In genomic region chr3:172260381-172260780, GRCh38 we compare ENCODE assay signal across 12 cellular contexts.
DNase-seq lines count a peak whose midpoint lies in the region; ATAC-seq, FAIRE-seq and TF ChIP-seq lines count a peak whose summit lies in the region.
"Had no signal": no experiment of that assay in that cellular context is flagged by ENCODE, and none has a peak within 500 bp of the region (broad histone marks: within the 10 kb centered on the region; RNA-seq: fewer than 3 reads in every experiment).

No MANE protein-coding gene starts in this region.

- peaks cover 54% of the 10 kb centered on the region for H3K4me1 ChIP-seq in GM23248 (ENCODE audit: insufficient read depth)
- H3K4me1 ChIP-seq in mammary epithelial cell (ENCODE audit: insufficient read depth, low read length): peaks cover 15% of the 10 kb centered on the region
- peaks cover 34% of the 10 kb centered on the region for H3K4me1 ChIP-seq in HepG2 (ENCODE audit: insufficient read depth, low read length)

- H3K4me3 ChIP-seq in GM23248 (no peak overlapping the region), mammary epithelial cell (replicated peaks in 1 of 3; ENCODE audit: insufficient read depth in 1 of 3, low read depth in 2 of 3, low read length in 3 of 3) (no peak overlapping the region), HepG2 (replicated peaks in 1 of 3; ENCODE audit: insufficient read depth in 1 of 3, low read depth in 2 of 3, low read length in 3 of 3) (no peak overlapping the region)

- no peak for ATAC-seq in HepG2
- ATAC-seq: naive thymus-derived CD8-positive, alpha-beta T cell had no signal

- H2AFZ ChIP-seq in GM23248 (no peak overlapping the region), mammary epithelial cell (ENCODE audit: low read depth, low read length) (no peak overlapping the region), HepG2 (ENCODE audit: low read length) (no peak overlapping the region)

- no peaks in the 10 kb centered on the region for H3K9me2 ChIP-seq in GM23248 (ENCODE audit: insufficient read depth)

- no peak; a peak in 1 of 4 replicates for TF ChIP-seq POLR2A in HepG2 (IDR thresholded peaks at IDR 0.05; ENCODE audit: insufficient read depth in 1 of 2, low read depth in 2 of 2, low read length in 2 of 2)

- peaks cover 76% of the 10 kb centered on the region for H3K79me2 ChIP-seq in GM23248 (ENCODE audit: insufficient read depth)
- H3K79me2 ChIP-seq in mammary epithelial cell (ENCODE audit: insufficient read depth, low read length): peaks cover 42% of the 10 kb centered on the region
- peaks cover 77% of the 10 kb centered on the region for H3K79me2 ChIP-seq in HepG2 (ENCODE audit: insufficient read depth, low read length)

- H4K20me1 ChIP-seq in GM23248 (ENCODE audit: insufficient read depth): peaks cover 6% of the 10 kb centered on the region; the same call in 1 of the 2 replicates
- no peaks in the 10 kb centered on the region for H4K20me1 ChIP-seq in mammary epithelial cell (ENCODE audit: insufficient read depth, low read length)
- H4K20me1 ChIP-seq in HepG2 (ENCODE audit: insufficient read depth, low read length): peaks cover 96% of the 10 kb centered on the region

- CTCF ChIA-PET in mammary epithelial cell (lab: Charles Lee; ENCODE audit: low non-redundant PET): no interaction called here
- CTCF ChIA-PET in HepG2 (lab: Yijun Ruan, JAX; ENCODE audit: low intra/inter-chr PET ratio, low total read pairs): no interaction called here

- H3K9me3 ChIP-seq in GM23248 (ENCODE audit: low read depth): no peaks in the 10 kb centered on the region
- no peaks in the 10 kb centered on the region for H3K9me3 ChIP-seq in mammary epithelial cell (replicated peaks; ENCODE audit: insufficient read depth, low read length)
- no peaks in the 10 kb centered on the region for H3K9me3 ChIP-seq in HepG2 (ENCODE audit: low read length)

- no TSS peak for BruUV-seq in mammary epithelial cell (replicated peaks; lab: Mats Ljungman, UMichigan)
- no TSS peak for BruUV-seq in HepG2 (replicated peaks; lab: Mats Ljungman, UMichigan)

- H3K4me2 ChIP-seq in GM23248 (ENCODE audit: unreplicated experiment): peak overlapping the region; percentile 43
- H3K4me2 ChIP-seq in mammary epithelial cell (ENCODE audit: insufficient read depth, low read depth, low read length): no peak overlapping the region
- H3K4me2 ChIP-seq in HepG2 (ENCODE audit: low read depth, low read length): no peak overlapping the region

- DNase-seq in GM23248 (peak; percentile 90), mammary epithelial cell (peak; percentile 56), HepG2 (ENCODE audit: low spot score) (no peak), UCSD-AML1 (lab: John Stamatoyannopoulos, UW; ENCODE audit: unreplicated experiment) (no peak), SIG-M5 (lab: John Stamatoyannopoulos, UW) (no peak), NCI-H1436 treated with DMSO at 0.1 percent for 48 hours (lab: John Stamatoyannopoulos, UW) (no peak)
- no peak for DNase-seq in activated CD8-positive, alpha-beta memory T cell treated with anti-CD3 and anti-CD28 coated beads, Interleukin-2, amount 50 U/mL, for 4 hours
- DNase-seq: naive thymus-derived CD8-positive, alpha-beta T cell; NCI-H2227 treated with DMSO at 0.1 percent for 48 hours; OCI-M1 had no signal

- TF ChIP-seq RAD21 in HepG2 (CRISPR knock-in tag; IDR thresholded peaks at IDR 0.05): no peak

- intact Hi-C loops in mammary epithelial cell (cut with micrococcal nuclease): no loop called here
- intact Hi-C loops in HepG2 (cut with micrococcal nuclease; ENCODE audit: unreplicated experiment): no loop called here

- TF ChIP-seq CTCF in mammary epithelial cell (conservative IDR thresholded peaks at IDR 0.05 in 1 of 2, IDR thresholded peaks at IDR 0.05 in 1 of 2; ENCODE audit: extremely low read depth in 1 of 2, insufficient read depth in 1 of 2, low read depth in 1 of 2, low read length in 2 of 2): no peak
- no peak for TF ChIP-seq CTCF in HepG2 (CRISPR knock-in tag; IDR thresholded peaks at IDR 0.05)

- H3K36me3 ChIP-seq in GM23248 (ENCODE audit: low read depth) (peaks cover 30% of the 10 kb centered on the region), mammary epithelial cell (ENCODE audit: insufficient read depth, low read length) (peaks cover 11% of the 10 kb centered on the region), HepG2 (replicated peaks in 1 of 2; ENCODE audit: control insufficient read depth in 1 of 2, insufficient read depth in 2 of 2, low read length in 2 of 2) (peaks cover 18 to 88% of the 10 kb centered on the region in 2 experiments)

- H3F3A ChIP-seq in GM23248 (ENCODE audit: insufficient read depth): peaks cover 50% of the 10 kb centered on the region

- FAIRE-seq in HepG2 (lab: Jason Lieb, UNC): no peak

- 54 to 58% methylated on average over 2 of the region's 2 CpGs for WGBS in GM23248 (ENCODE audit: low coverage in 1 of 2, low lambda C conversion rate in 2 of 2, missing lambda C conversion rate in 2 of 2), 2 experiments
- WGBS in mammary epithelial cell (ENCODE audit: low coverage, missing lambda C conversion rate): 26% methylated on average over 2 of the region's 2 CpGs
- 92% methylated on average over 1 of the region's 2 CpGs for WGBS in HepG2 (ENCODE audit: low lambda C conversion rate)

- H3K27me3 ChIP-seq in GM23248 (replicated peaks; ENCODE audit: insufficient read depth): no peaks in the 10 kb centered on the region
- H3K27me3 ChIP-seq in mammary epithelial cell (ENCODE audit: insufficient read depth, low read length): no peaks in the 10 kb centered on the region
- no peaks in the 10 kb centered on the region for H3K27me3 ChIP-seq in HepG2 (ENCODE audit: control insufficient read depth in 1 of 2, insufficient read depth in 2 of 2, low read length in 2 of 2)

- POLR2A ChIA-PET in HepG2 (lab: Yijun Ruan, JAX): no interaction called here

- H3K27ac ChIP-seq in GM23248: peak overlapping the region; percentile 82
- H3K27ac ChIP-seq in mammary epithelial cell (ENCODE audit: insufficient read depth, low read depth, low read length): no peak overlapping the region
- H3K27ac ChIP-seq in HepG2 (ENCODE audit: extremely low read length, insufficient read depth, low read length): no peak overlapping the region
- peak overlapping the region; percentile 18 for H3K27ac ChIP-seq in temporal lobe (ENCODE audit: low read depth, low read length)
- H3K27ac ChIP-seq: epithelial cell of prostate had no signal

- dilution Hi-C loops in mammary epithelial cell (cut with HindIII; ENCODE audit: low sequenced_read_pairs): no loop called here

- TF ChIP-seq EP300 in HepG2 (IDR thresholded peaks at IDR 0.05; ENCODE audit: low read depth in 2 of 2, low read length in 2 of 2): no peak
- no peak for TF ChIP-seq EP300 in HepG2 (CRISPR knock-in tag; IDR thresholded peaks at IDR 0.05; ENCODE audit: borderline replicate concordance)

- in situ Hi-C loops in GM23248 (cut with MboI): no loop called here
- in situ Hi-C loops in mammary epithelial cell (cut with MboI; ENCODE audit: low sequenced_read_pairs in 2 of 2): no loop called here
- in situ Hi-C loops in HepG2 (cut with HindIII; ENCODE audit: extremely low pct_ligation_motif_present, low pct_unique_long_range_greater_than_20kb): no loop called here

- H3K9ac ChIP-seq in GM23248 (peak overlapping the region; percentile 29), mammary epithelial cell (ENCODE audit: insufficient read depth, low read length) (no peak overlapping the region), HepG2 (ENCODE audit: insufficient read depth, low read depth, low read length) (no peak overlapping the region)

TF ChIP-seq in HepG2, 621 proteins besides CTCF, POLR2A, EP300 and RAD21:
- TF ChIP-seq ZNF547 (CRISPR knock-in tag; IDR thresholded peaks at IDR 0.05) (no peak), ZBTB25 (CRISPR knock-in tag; IDR thresholded peaks at IDR 0.05) (no peak), HNRNPK (IDR thresholded peaks at IDR 0.05; ENCODE audit: low read depth, low read length, poor library complexity, severe bottlenecking) (no peak), RBM22 (optimal IDR thresholded peaks at IDR 0.05; ENCODE audit: low read length) (peak; percentile 29)

Comparison
In these comparisons a context has a peak if more than half of its experiments do, and no peak if none do; other contexts are left out.
1. DNase-seq: peak in GM23248 (single experiment) and mammary epithelial cell (single experiment); none in HepG2 (single experiment), UCSD-AML1 (single experiment), activated CD8-positive, alpha-beta memory T cell treated with anti-CD3 and anti-CD28 coated beads, Interleukin-2, amount 50 U/mL, for 4 hours (single experiment), SIG-M5 (single experiment) and NCI-H1436 treated with DMSO at 0.1 percent for 48 hours (single experiment).
2. H3K27ac ChIP-seq: peak in GM23248 (single experiment) and temporal lobe (single experiment); none in mammary epithelial cell (single experiment) and HepG2 (single experiment).